8 cellular contexts compared by ENCODE assay signal in the genomic region with DNA sequence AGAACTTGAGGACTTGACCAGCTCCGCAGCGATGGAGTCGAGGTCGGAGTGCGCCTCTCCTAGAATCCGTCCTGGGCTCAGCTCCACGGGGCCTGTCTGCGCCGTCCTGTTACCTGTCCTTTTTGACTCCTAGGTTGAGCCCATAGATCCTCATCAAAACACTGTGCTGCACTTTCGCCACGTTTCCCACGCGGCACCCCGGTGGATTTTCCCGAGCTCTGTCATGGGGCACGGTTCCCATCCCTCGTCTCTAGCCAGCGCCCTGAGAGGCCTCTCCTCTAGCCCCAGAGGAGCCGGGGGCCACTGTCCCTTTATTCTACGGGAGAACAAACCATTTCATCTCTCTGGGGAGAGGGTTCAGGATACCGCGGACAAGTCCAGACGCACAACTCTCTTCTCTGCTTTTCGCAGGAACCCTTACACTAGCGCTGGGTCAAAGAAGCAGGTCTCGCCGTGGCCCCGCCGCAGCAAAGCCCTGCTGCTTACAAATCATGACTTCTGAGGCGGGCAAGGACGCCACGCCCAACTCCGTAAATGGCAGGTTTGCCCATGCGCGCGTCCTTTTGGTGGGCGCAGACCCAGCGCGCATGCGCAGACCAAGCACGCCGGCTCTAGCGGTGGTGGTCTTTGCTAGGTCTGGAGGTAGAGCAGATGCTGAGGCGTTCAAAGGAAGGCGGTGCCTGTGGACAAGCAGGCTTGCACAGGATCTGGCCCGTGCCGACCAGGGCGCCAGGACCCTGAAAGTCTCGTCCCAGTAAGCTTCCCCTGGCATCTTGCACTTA. TPM values are rescaled to one million over a fixed set of nuclear protein-coding genes. Genes with fewer than 3 reads are reported as not detected.
A peak's percentile ranks its signal among the peaks of the same experiment; 100 is the strongest.
DNase-seq lines count a peak whose midpoint lies in the region; ATAC-seq and TF ChIP-seq lines count a peak whose summit lies in the region.

No MANE protein-coding gene starts in this region.

- CTCF ChIA-PET in A673 (lab: Charles Lee): no interaction called here

- H3K36me3 ChIP-seq in A673 (ENCODE audit: insufficient read depth, low read length, poor library complexity, severe bottlenecking) (no peaks in the 10 kb centered on the region), subcutaneous abdominal adipose tissue (ENCODE audit: control insufficient read depth in 5 of 5, insufficient read depth in 5 of 5, low read length in 5 of 5) (no peaks in the 10 kb centered on the region)

- H3K4me1 ChIP-seq in A673 (ENCODE audit: insufficient read depth, low read length, poor library complexity, severe bottlenecking) (peaks cover 9% of the 10 kb centered on the region), subcutaneous abdominal adipose tissue (ENCODE audit: control insufficient read depth in 5 of 5, insufficient read depth in 5 of 5, low read length in 5 of 5) (peaks cover 0 to 12% (median 11%) of the 10 kb centered on the region in 5 donors)

- ATAC-seq in GM18858 (IDR thresholded peaks at IDR 0.05; ENCODE audit: unreplicated experiment) (peak; percentile 92), HG03064 (IDR thresholded peaks at IDR 0.05; ENCODE audit: low read depth, unreplicated experiment) (peak; percentile 99), esophagus mucosa (peak; percentile 75)

- no peaks in the 10 kb centered on the region for H3K27me3 ChIP-seq in A673 (replicated peaks; ENCODE audit: insufficient read depth, low read depth, low read length, poor library complexity)
- H3K27me3 ChIP-seq in subcutaneous abdominal adipose tissue (ENCODE audit: control insufficient read depth in 5 of 5, insufficient read depth in 4 of 5, low read length in 5 of 5): no peaks in the 10 kb centered on the region

- peak; percentile 92 for DNase-seq in A673 (ENCODE audit: low spot score)
- DNase-seq in NCI-H748 (lab: John Stamatoyannopoulos, UW; ENCODE audit: unreplicated experiment): peak; percentile 94
- DNase-seq in activated CD8-positive, alpha-beta memory T cell treated with anti-CD3 and anti-CD28 coated beads, Interleukin-2, amount 50 U/mL, for 48 hours: peak; percentile 89
- peak; percentile 37 for DNase-seq in non-pigmented ciliary epithelial cell (ENCODE audit: low read depth)

- BruUV-seq in A673 (replicated peaks; lab: Mats Ljungman, UMichigan): TSS peak; percentile 61

- H3K27ac ChIP-seq in A673 (ENCODE audit: low read depth, low read length, poor library complexity, severe bottlenecking): peak overlapping the region; percentile 63
- no peak overlapping the region for H3K27ac ChIP-seq in subcutaneous abdominal adipose tissue (ENCODE audit: low read depth, low read length)

- H3K4me3 ChIP-seq in A673 (ENCODE audit: low read depth, low read length, poor library complexity, severe bottlenecking): peak overlapping the region; percentile 54
- peak overlapping the region; percentile 76 to 92 (median 83) for H3K4me3 ChIP-seq in subcutaneous abdominal adipose tissue (ENCODE audit: low read depth in 1 of 5, low read length in 5 of 5)

- POLR2A ChIA-PET in A673 (lab: Charles Lee; ENCODE audit: low non-redundant PET): no interaction called here

- H3K9ac ChIP-seq in subcutaneous abdominal adipose tissue (ENCODE audit: low read length in 5 of 5): peak overlapping the region; percentile 43 to 79 (median 74)

- intact Hi-C loops in A673 (cut with micrococcal nuclease; ENCODE audit: unreplicated experiment): no loop called here

- no peak for TF ChIP-seq CTCF in A673 (conservative IDR thresholded peaks at IDR 0.05; ENCODE audit: low read depth, low read length)

- H3K9me3 ChIP-seq in A673 (ENCODE audit: low read depth, low read length, poor library complexity, severe bottlenecking): no peaks in the 10 kb centered on the region
- H3K9me3 ChIP-seq in subcutaneous abdominal adipose tissue (ENCODE audit: control insufficient read depth in 5 of 5, low read length in 5 of 5): no peaks in the 10 kb centered on the region

RNA-seq across cellular contexts. Expression of gene ANKRD7, which starts 10.3 kb away (rescaled TPM):
- total RNA-seq in A673 (2021) (3.9 and 4.2 TPM in 2 replicates), esophagus mucosa (not detected)

RNA-seq across cellular contexts. Expression of gene LSM8, which starts 30.3 kb away (rescaled TPM):
- total RNA-seq in A673 (2021) (54.0 and 56.7 TPM in 2 replicates), esophagus mucosa (17.3 TPM)

Comparison
In these comparisons a context has a peak if more than half of its experiments do, and no peak if none do; other contexts are left out.
1. DNase-seq: peak in every context shown above with its lines; median percentile 94 in NCI-H748; 92 in A673; 89 in activated CD8-positive, alpha-beta memory T cell treated with anti-CD3 and anti-CD28 coated beads, Interleukin-2, amount 50 U/mL, for 48 hours; 37 in non-pigmented ciliary epithelial cell.